14 cellular contexts compared by ENCODE assay signal in genomic region chr6:137945149-137945498, GRCh38.
DNase-seq lines count a peak whose midpoint lies in the region; ATAC-seq and TF ChIP-seq lines count a peak whose summit lies in the region.
"Had no signal": no experiment of that assay in that cellular context is flagged by ENCODE, and none has a peak within 500 bp of the region (broad histone marks: within the 10 kb centered on the region; RNA-seq: fewer than 3 reads in every experiment).

No MANE protein-coding gene starts in this region.

- H3K27me3 Mint-ChIP-seq in CD14-positive monocyte (ENCODE audit: low read depth in 3 of 3), result peaks cover 0 to 6% (median 0%) of the 10 kb centered on the region in 3 donors
- H3K27me3 Mint-ChIP-seq: activated naive CD8-positive, alpha-beta T cell; effector memory CD8-positive, alpha-beta T cell had no signal

- DNase-seq in CD14-positive monocyte (ENCODE audit: low spot score) (no peak), right cardiac atrium (no peak), kidney glomerular epithelial cell (lab: John Stamatoyannopoulos, UW) (no peak), dermis blood vessel endothelial cell (no peak)
- no peak for DNase-seq in central memory CD4-positive, alpha-beta T cell
- DNase-seq: activated T-cell treated with anti-CD3 and anti-CD28 coated beads for 4 hours, BE2C, left colon, NCI-H2029 treated with DMSO at 0.1 percent for 48 hours had no signal

- H3K4me3 ChIP-seq in OCI-LY3 (ENCODE audit: low read length), result peak overlapping the region; percentile 49
- H3K4me3 ChIP-seq in right cardiac atrium (ENCODE audit: low read length), result no peak overlapping the region

- peak overlapping the region; percentile 48 for H3K9ac ChIP-seq in OCI-LY3 (ENCODE audit: low read length)

- no peaks in the 10 kb centered on the region for H3K36me3 ChIP-seq in OCI-LY3 (replicated peaks; ENCODE audit: low read depth, low read length)
- H3K36me3 ChIP-seq: BE2C had no signal

- no peaks in the 10 kb centered on the region for H4K20me1 ChIP-seq in OCI-LY3 (ENCODE audit: insufficient read depth, low read length)

- peak overlapping the region in 1 of 7 donors; percentile 49 for H3K27ac Mint-ChIP-seq in CD14-positive monocyte

- H3K27me3 ChIP-seq in OCI-LY3 (ENCODE audit: low read depth, low read length) (no peaks in the 10 kb centered on the region), right cardiac atrium (ENCODE audit: control insufficient read depth, insufficient read depth) (no peaks in the 10 kb centered on the region)
- H3K27me3 ChIP-seq: BE2C had no signal

- ATAC-seq in right cardiac atrium, result peak; percentile 11 to 14
- ATAC-seq in HG02970 (IDR thresholded peaks at IDR 0.05; ENCODE audit: low FRiP score, unreplicated experiment), result no peak

- no peaks in the 10 kb centered on the region for H3K9me3 Mint-ChIP-seq in CD14-positive monocyte
- H3K9me3 Mint-ChIP-seq: effector memory CD8-positive, alpha-beta T cell had no signal

- no peaks in the 10 kb centered on the region for H3K36me3 Mint-ChIP-seq in CD14-positive monocyte
- H3K36me3 Mint-ChIP-seq: activated naive CD8-positive, alpha-beta T cell had no signal

- 37% methylated on average over 3 of the region's 3 CpGs for WGBS in right cardiac atrium

- H2AFZ ChIP-seq in OCI-LY3 (ENCODE audit: low read depth, low read length), result 0 out of 2 replicates have a peak overlapping the region, but pooled peaks have one; percentile 37

- H3K27ac ChIP-seq in 22Rv1, result no peak overlapping the region
- H3K27ac ChIP-seq in OCI-LY3 (ENCODE audit: low read length), result peak overlapping the region; percentile 25
- no peak overlapping the region for H3K27ac ChIP-seq in right cardiac atrium (ENCODE audit: low read length)

- intact Hi-C loops in CD14-positive monocyte (cut with micrococcal nuclease), result loop anchor here (5.0 kb wide), 2 partner anchors 78 to 238 kb away; partner anchors contain the start of gene TNFAIP3 (in 1 of the 2)
- intact Hi-C loops in right cardiac atrium (cut with DNase I), result loop anchor here in 3 of 4 donors (2.0 to 5.0 kb wide), 4 partner anchors 73 to 240 kb away; no protein-coding TSS in a partner anchor

- H3K4me2 ChIP-seq in OCI-LY3 (ENCODE audit: low read length), result peak overlapping the region; percentile 65

- peaks cover 6% of the 10 kb centered on the region for H3K79me2 ChIP-seq in OCI-LY3 (ENCODE audit: low read length)

- H3K4me3 Mint-ChIP-seq in CD14-positive monocyte, result no peak overlapping the region
- H3K4me3 Mint-ChIP-seq: activated naive CD8-positive, alpha-beta T cell; effector memory CD8-positive, alpha-beta T cell had no signal

- peaks cover 26% of the 10 kb centered on the region for H3K4me1 Mint-ChIP-seq in CD14-positive monocyte

- peak; percentile 71 for TF ChIP-seq CTCF in 22Rv1 (IDR thresholded peaks at IDR 0.05)
- peak; percentile 50 for TF ChIP-seq CTCF in CD14-positive monocyte (IDR thresholded peaks at IDR 0.05)
- TF ChIP-seq CTCF in OCI-LY3 (IDR thresholded peaks at IDR 0.05; ENCODE audit: low read depth, low read length), result no peak

- H3K9me3 ChIP-seq in OCI-LY3 (ENCODE audit: insufficient read depth, low read length), result no peaks in the 10 kb centered on the region
- H3K9me3 ChIP-seq in right cardiac atrium (ENCODE audit: control insufficient read depth, low read length), result no peaks in the 10 kb centered on the region
- H3K9me3 ChIP-seq: BE2C had no signal

- H3K4me1 ChIP-seq in OCI-LY3 (ENCODE audit: low read length) (peaks cover 90% of the 10 kb centered on the region), right cardiac atrium (ENCODE audit: control insufficient read depth, insufficient read depth, low read length) (no peaks in the 10 kb centered on the region)
- H3K4me1 ChIP-seq: BE2C had no signal
